ENCODE assay signal across 8 cellular contexts in genomic region chrX:74614193-74614909, GRCh38. TPM values are rescaled to one million over a fixed set of nuclear protein-coding genes. Genes with fewer than 3 reads are reported as not detected.
A peak's percentile ranks its signal among the peaks of the same experiment; 100 is the strongest.
DNase-seq lines count a peak whose midpoint lies in the region; ATAC-seq and TF ChIP-seq lines count a peak whose summit lies in the region.

Gene RLIM, minus strand, starts transcription at chrX:74614624. Its CDS starts 18,647 bp downstream, at chrX:74595977.

- H3K9me3 Mint-ChIP-seq in endothelial cell (ENCODE audit: unreplicated experiment): no peaks in the 10 kb centered on the region
- peaks cover 5% of the 10 kb centered on the region for H3K9me3 Mint-ChIP-seq in mesothelial cell of epicardium

- H3K4me3 Mint-ChIP-seq in endothelial cell (ENCODE audit: unreplicated experiment): peak within 1 kb of the TSS; percentile 94
- peak within 1 kb of the TSS; percentile 99 for H3K4me3 Mint-ChIP-seq in mesothelial cell of epicardium

- H3K9ac ChIP-seq in OCI-LY3 (ENCODE audit: low read length): peak within 1 kb of the TSS; percentile 91

- H3K27ac Mint-ChIP-seq in endothelial cell (ENCODE audit: unreplicated experiment) (peak within 1 kb of the TSS; percentile 98), mesothelial cell of epicardium (peak within 1 kb of the TSS; percentile 100)

- no peaks in the 10 kb centered on the region for H3K27me3 Mint-ChIP-seq in endothelial cell (ENCODE audit: unreplicated experiment)
- no peaks in the 10 kb centered on the region for H3K27me3 Mint-ChIP-seq in mesothelial cell of epicardium (ENCODE audit: low read depth)

- H3K27ac ChIP-seq in OCI-LY3 (ENCODE audit: low read length): peak within 1 kb of the TSS; percentile 85

- peak within 1 kb of the TSS; percentile 74; the same call in 1 of the 2 replicates for H2AFZ ChIP-seq in OCI-LY3 (ENCODE audit: low read depth, low read length)

- peak; percentile 96 for ATAC-seq in GM21515 (IDR thresholded peaks at IDR 0.05; ENCODE audit: unreplicated experiment)

- peak within 1 kb of the TSS; percentile 89 for H3K4me2 ChIP-seq in OCI-LY3 (ENCODE audit: low read length)

- H3K36me3 ChIP-seq in OCI-LY3 (replicated peaks; ENCODE audit: low read depth, low read length): peaks cover 11% of the 10 kb centered on the region

- H3K4me1 Mint-ChIP-seq in endothelial cell (ENCODE audit: unreplicated experiment) (no peaks in the 10 kb centered on the region), mesothelial cell of epicardium (peaks cover 9% of the 10 kb centered on the region)

- peaks cover 8% of the 10 kb centered on the region for H3K4me1 ChIP-seq in OCI-LY3 (ENCODE audit: low read length)

- no peaks in the 10 kb centered on the region for H3K27me3 ChIP-seq in OCI-LY3 (ENCODE audit: low read depth, low read length)

- peaks cover 62% of the 10 kb centered on the region for H3K79me2 ChIP-seq in OCI-LY3 (ENCODE audit: low read length)

- H3K4me3 ChIP-seq in OCI-LY3 (ENCODE audit: low read length): peak within 1 kb of the TSS; percentile 93

- TF ChIP-seq CTCF in OCI-LY3 (IDR thresholded peaks at IDR 0.05; ENCODE audit: low read depth, low read length) (no peak), endothelial cell (IDR thresholded peaks at IDR 0.05; ENCODE audit: unreplicated experiment) (no peak), mesothelial cell of epicardium (IDR thresholded peaks at IDR 0.05; ENCODE audit: unreplicated experiment) (no peak)

- H3K36me3 Mint-ChIP-seq in endothelial cell (ENCODE audit: low read depth, unreplicated experiment): peaks cover 4% of the 10 kb centered on the region
- H3K36me3 Mint-ChIP-seq in mesothelial cell of epicardium: peaks cover 8% of the 10 kb centered on the region

- peak; percentile 90 for DNase-seq in D341Med (ENCODE audit: low spot score)
- DNase-seq in HuH-7 (ENCODE audit: low spot score): peak; percentile 88
- peak; percentile 88 for DNase-seq in activated CD8-positive, alpha-beta memory T cell treated with anti-CD3 and anti-CD28 coated beads, Interleukin-2, amount 50 U/mL, for 48 hours
- DNase-seq in endothelial cell (ENCODE audit: low spot score): peak; percentile 81
- DNase-seq in mesothelial cell of epicardium (ENCODE audit: low spot score in 2 of 2, unreplicated experiment in 2 of 2): peak; percentile 73 to 85
- peak; percentile 84 to 85 for DNase-seq in stimulated activated CD8-positive, alpha-beta memory T cell treated with anti-CD3 and anti-CD28 coated beads, Interleukin-15, amount 100 ng/mL, for 48 hours (ENCODE audit: low read depth in 2 of 2)

- H4K20me1 ChIP-seq in OCI-LY3 (ENCODE audit: insufficient read depth, low read length): peaks cover 15% of the 10 kb centered on the region

- no peaks in the 10 kb centered on the region for H3K9me3 ChIP-seq in OCI-LY3 (ENCODE audit: insufficient read depth, low read length)

RNA-seq across cellular contexts. Expression of gene RLIM, which starts in this region (rescaled TPM):
- total RNA-seq in endothelial cell (ENCODE audit: unreplicated experiment) (37.5 TPM), mesothelial cell of epicardium (50.9 to 52.3 TPM (median 51.6 TPM) in 3 replicates)

Comparison
In these comparisons a context has a peak if more than half of its experiments do, and no peak if none do; other contexts are left out.
1. Peak in every context shown above with its lines: DNase-seq, ATAC-seq, H3K4me3 ChIP-seq and H3K27ac ChIP-seq.